In the genomic region with DNA sequence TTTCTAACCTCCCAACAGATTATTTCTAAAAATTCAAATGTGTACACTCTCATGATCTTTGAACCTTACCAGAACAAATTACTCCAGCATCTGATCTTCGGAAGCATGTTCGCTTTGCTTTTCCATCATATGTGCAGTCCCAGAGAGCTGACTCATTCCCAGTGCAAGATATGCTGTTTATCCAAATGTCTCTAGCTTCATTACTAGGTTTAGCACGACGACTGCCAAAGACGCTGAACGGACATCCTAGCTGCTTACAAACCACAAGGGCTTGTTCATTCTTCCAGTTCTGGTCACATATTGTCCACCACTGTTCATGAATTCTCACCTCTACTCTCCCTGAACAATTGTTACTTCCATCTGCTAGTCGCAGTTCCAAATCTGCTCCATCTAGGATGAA, we compare ENCODE assay signal across 17 cellular contexts. TPM values are rescaled to one million over a fixed set of nuclear protein-coding genes. Genes with fewer than 3 reads are reported as not detected.
"Had no signal": no experiment of that assay in that cellular context is flagged by ENCODE, and none has a peak within 500 bp of the region (broad histone marks: within the 10 kb centered on the region; RNA-seq: fewer than 3 reads in every experiment).

No MANE protein-coding gene starts in this region.

- H3K9me3 Mint-ChIP-seq: activated naive CD8-positive, alpha-beta T cell treated with anti-CD3 and anti-CD28 coated beads, Interleukin-2, amount 10 ng/mL, durations not matched to agents 7 days and 5 days; activated T-helper 1 cell treated with anti-CD3 and anti-CD28 coated beads, Interleukin-12 subunit alpha, Interleukin-12 subunit beta, Interleukin-2, Interleukin-4 antibody, amounts not matched to agents 30 ng/mL and 10 ng/mL and 1 ng/mL, durations not matched to agents 14 hours and 24 hours and 36 hours; naive thymus-derived CD4-positive, alpha-beta T cell had no signal

- H3K27ac ChIP-seq: epithelial cell of prostate, left ventricle myocardium inferior, skin epidermis, transverse colon, vagina had no signal

- H3K27me3 ChIP-seq: transverse colon, vagina had no signal

- H3K36me3 Mint-ChIP-seq: activated naive CD8-positive, alpha-beta T cell treated with anti-CD3 and anti-CD28 coated beads, Interleukin-2, amount 10 ng/mL, durations not matched to agents 7 days and 5 days; naive thymus-derived CD4-positive, alpha-beta T cell had no signal

- H3K4me3 Mint-ChIP-seq: activated naive CD8-positive, alpha-beta T cell treated with anti-CD3 and anti-CD28 coated beads, Interleukin-2, amount 10 ng/mL, durations not matched to agents 7 days and 5 days; activated T-helper 1 cell treated with anti-CD3 and anti-CD28 coated beads, Interleukin-12 subunit alpha, Interleukin-12 subunit beta, Interleukin-2, Interleukin-4 antibody, amounts not matched to agents 30 ng/mL and 10 ng/mL and 1 ng/mL, durations not matched to agents 14 hours and 24 hours and 36 hours; naive thymus-derived CD4-positive, alpha-beta T cell had no signal

- H3K9me3 ChIP-seq: left ventricle myocardium inferior, transverse colon, vagina had no signal

- H3K4me3 ChIP-seq: left ventricle myocardium inferior, skin epidermis, transverse colon, vagina had no signal

- H3K36me3 ChIP-seq: left ventricle myocardium inferior, transverse colon, vagina had no signal

- DNase-seq: activated CD4-positive, alpha-beta T cell treated with anti-CD3 and anti-CD28 coated beads, Interleukin-2, amount 50 U/mL, for 1 hour; activated CD8-positive, alpha-beta memory T cell treated with anti-CD3 and anti-CD28 coated beads for 24 hours; activated naive CD8-positive, alpha-beta T cell treated with anti-CD3 and anti-CD28 coated beads, Interleukin-2, amount 10 ng/mL, durations not matched to agents 7 days and 5 days; aorta; dermis blood vessel endothelial cell; hippocampal formation; left ventricle myocardium inferior; naive thymus-derived CD4-positive, alpha-beta T cell; stimulated activated CD4-positive, alpha-beta T cell treated with anti-CD3 and anti-CD28 coated beads, Interleukin-4, amount 100 ng/mL, for 24 hours; stimulated activated naive CD4-positive, alpha-beta T cell; transverse colon had no signal

- H3K4me1 Mint-ChIP-seq: activated naive CD8-positive, alpha-beta T cell treated with anti-CD3 and anti-CD28 coated beads, Interleukin-2, amount 10 ng/mL, durations not matched to agents 7 days and 5 days; naive thymus-derived CD4-positive, alpha-beta T cell had no signal

- H3K4me1 ChIP-seq: left ventricle myocardium inferior, transverse colon, vagina had no signal

- ATAC-seq: activated CD4-positive, CD25-positive, alpha-beta regulatory T cell treated with anti-CD3 and anti-CD28 coated beads, Interleukin-2, amount 50 U/mL, for 24 hours; naive thymus-derived CD4-positive, alpha-beta T cell had no signal

- H3K27ac Mint-ChIP-seq: activated naive CD8-positive, alpha-beta T cell treated with anti-CD3 and anti-CD28 coated beads, Interleukin-2, amount 10 ng/mL, durations not matched to agents 7 days and 5 days; activated T-helper 1 cell treated with anti-CD3 and anti-CD28 coated beads, Interleukin-12 subunit alpha, Interleukin-12 subunit beta, Interleukin-2, Interleukin-4 antibody, amounts not matched to agents 30 ng/mL and 10 ng/mL and 1 ng/mL, durations not matched to agents 14 hours and 24 hours and 36 hours; naive thymus-derived CD4-positive, alpha-beta T cell had no signal

RNA-seq across cellular contexts. Expression of a gene that starts 40.5 kb away (rescaled TPM):
- total RNA-seq: activated T-helper 1 cell treated with anti-CD3 and anti-CD28 coated beads, Interleukin-12 subunit alpha, Interleukin-12 subunit beta, Interleukin-2, Interleukin-4 antibody, amounts not matched to agents 30 ng/mL and 10 ng/mL and 1 ng/mL, durations not matched to agents 14 hours and 24 hours and 36 hours; bronchial epithelial cell had no signal
- polyA plus RNA-seq: naive thymus-derived CD4-positive, alpha-beta T cell had no signal
